Comparison of ENCODE assay signal across 23 cellular contexts in the genomic region with DNA sequence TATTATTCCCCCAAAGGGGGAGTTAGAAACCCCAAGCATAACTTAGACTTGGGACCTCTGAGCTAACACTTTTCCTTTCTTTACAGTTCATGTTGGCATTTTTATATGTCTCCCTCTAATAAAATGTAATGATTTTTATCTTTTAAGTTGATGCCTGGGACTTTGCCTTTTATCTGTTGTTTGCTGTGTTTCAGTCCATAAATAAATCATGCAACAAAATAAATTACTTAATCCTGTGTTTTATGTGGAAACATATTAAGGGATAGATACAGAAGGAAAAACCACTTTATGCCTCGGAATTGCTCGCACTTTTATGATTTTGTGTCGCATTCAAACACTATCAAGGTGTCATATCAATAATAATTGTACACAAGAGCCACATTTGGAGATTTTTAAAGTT.
DNase-seq lines count a peak whose midpoint lies in the region; ATAC-seq and TF ChIP-seq lines count a peak whose summit lies in the region.
"Had no signal": no experiment of that assay in that cellular context is flagged by ENCODE, and none has a peak within 500 bp of the region (broad histone marks: within the 10 kb centered on the region; RNA-seq: fewer than 3 reads in every experiment).

No MANE protein-coding gene starts in this region.

- DNase-seq in LNCaP clone FGC (ENCODE audit: low read depth), result peak; percentile 43
- DNase-seq in SJCRH30, result no peak
- DNase-seq in substantia nigra (lab: John Stamatoyannopoulos, UW), result no peak
- DNase-seq in CD4-positive, alpha-beta T cell, result no peak
- no peak for DNase-seq in sciatic nerve (ENCODE audit: low spot score)
- DNase-seq: 8988T; AML-193; CD4-positive, alpha-beta memory T cell; CD8-positive, alpha-beta memory T cell; COR-L47; DMS 273 treated with DMSO at 0.1 percent for 48 hours; DMS153; DMS53; DMS79; DND-41; EL; GDM1 had no signal

- TF ChIP-seq CTCF in HEK293 (tag by site-specific recombination; IDR thresholded peaks at IDR 0.05), result no peak
- TF ChIP-seq CTCF in LNCaP clone FGC (IDR thresholded peaks at IDR 0.05; ENCODE audit: control insufficient read depth, extremely low read depth, insufficient read depth), result no peak
- no peak for TF ChIP-seq CTCF in CD4-positive, alpha-beta T cell (IDR thresholded peaks at IDR 0.05)

- no peak overlapping the region for H3K4me3 Mint-ChIP-seq in CD4-positive, alpha-beta T cell
- H3K4me3 Mint-ChIP-seq: B cell; CD4-positive, alpha-beta memory T cell; CD8-positive, alpha-beta memory T cell had no signal

- H3K4me1 ChIP-seq in HEK293 (ENCODE audit: control insufficient read depth, insufficient read depth, low read length), result peaks cover 2% of the 10 kb centered on the region; the same call in 1 of the 2 replicates
- H3K4me1 ChIP-seq in SJCRH30, result peaks cover 12% of the 10 kb centered on the region

- POLR2A ChIA-PET in HEK293 (lab: Yijun Ruan, JAX), result no interaction called here
- POLR2A ChIA-PET in CD4-positive, alpha-beta T cell (lab: Charles Lee), result no interaction called here

- CTCF ChIA-PET in HEK293 (lab: Yijun Ruan, JAX), result no interaction called here
- CTCF ChIA-PET in CD4-positive, alpha-beta T cell (lab: Charles Lee), result interaction anchor here (1.1 kb wide), 1 partner anchor 191 kb away, joined by 3 read pairs; no protein-coding TSS in a partner anchor

- no peak overlapping the region for H3K27ac Mint-ChIP-seq in CD4-positive, alpha-beta T cell
- H3K27ac Mint-ChIP-seq: B cell; CD4-positive, alpha-beta memory T cell; CD8-positive, alpha-beta memory T cell had no signal

- peaks cover 6% of the 10 kb centered on the region for H3K27me3 Mint-ChIP-seq in CD4-positive, alpha-beta T cell

- intact Hi-C loops in CD4-positive, alpha-beta T cell (cut with DNase I, micrococcal nuclease), result no loop called here
- intact Hi-C loops in sciatic nerve (cut with DNase I), result no loop called here

- no peak for ATAC-seq in CD4-positive, alpha-beta T cell (ENCODE audit: poor library complexity)
- no peak for ATAC-seq in HG02571 (IDR thresholded peaks at IDR 0.05; ENCODE audit: unreplicated experiment)
- no peak for ATAC-seq in sciatic nerve
- ATAC-seq: GM12878 had no signal

- H3K36me3 ChIP-seq in HEK293 (ENCODE audit: control insufficient read depth in 2 of 2, insufficient read depth in 1 of 2, low read length in 2 of 2), result no peaks in the 10 kb centered on the region
- H3K36me3 ChIP-seq in SJCRH30, result no peaks in the 10 kb centered on the region
- H3K36me3 ChIP-seq: BLaER1 treated with 17β-estradiol and CSF1 and Interleukin-3, amounts not matched to agents 10 nM and 100 nM had no signal

- no peaks in the 10 kb centered on the region for H3K4me1 Mint-ChIP-seq in CD4-positive, alpha-beta T cell (ENCODE audit: low read depth)
- H3K4me1 Mint-ChIP-seq: B cell; CD4-positive, alpha-beta memory T cell; CD8-positive, alpha-beta memory T cell had no signal

- H3K9me3 Mint-ChIP-seq in CD4-positive, alpha-beta T cell, result no peaks in the 10 kb centered on the region
- H3K9me3 Mint-ChIP-seq: CD4-positive, alpha-beta memory T cell; CD8-positive, alpha-beta memory T cell had no signal

- H3K27me3 ChIP-seq in SJCRH30, result no peaks in the 10 kb centered on the region
- H3K27me3 ChIP-seq in CD4-positive, alpha-beta T cell (ENCODE audit: control insufficient read depth, insufficient read depth, low read length), result no peaks in the 10 kb centered on the region
- H3K27me3 ChIP-seq: BLaER1 treated with 17β-estradiol and CSF1 and Interleukin-3, amounts not matched to agents 10 nM and 100 nM had no signal

- H3K4me3 ChIP-seq in HEK293 (ENCODE audit: low read depth, low read length) (no peak overlapping the region), LNCaP clone FGC (ENCODE audit: low read depth, low read length) (no peak overlapping the region), SJCRH30 (peak overlapping the region; percentile 31; the same call in 1 of the 2 replicates)
- H3K4me3 ChIP-seq: BLaER1 treated with 17β-estradiol and CSF1 and Interleukin-3, amounts not matched to agents 10 nM and 100 nM; GM12878 had no signal

- H3K27ac ChIP-seq in HEK293 (ENCODE audit: extremely low read depth, low read depth, low read length) (no peak overlapping the region), SJCRH30 (no peak overlapping the region; the same call in 1 of the 2 replicates), substantia nigra (ENCODE audit: low read depth, low read length, poor library complexity, severe bottlenecking) (no peak overlapping the region)
- no peak overlapping the region for H3K27ac ChIP-seq in CD4-positive, alpha-beta T cell (ENCODE audit: low read depth, low read length)
- H3K27ac ChIP-seq: BLaER1 treated with 17β-estradiol and CSF1 and Interleukin-3, amounts not matched to agents 10 nM and 100 nM; C4-2B had no signal

- H3K9me3 ChIP-seq in HEK293 (ENCODE audit: control insufficient read depth, insufficient read depth, low read depth, low read length), result no peaks in the 10 kb centered on the region
- no peaks in the 10 kb centered on the region for H3K9me3 ChIP-seq in SJCRH30 (replicated peaks)
- H3K9me3 ChIP-seq in CD4-positive, alpha-beta T cell (ENCODE audit: control insufficient read depth, low read length), result no peaks in the 10 kb centered on the region
- H3K9me3 ChIP-seq: BLaER1 treated with 17β-estradiol and CSF1 and Interleukin-3, amounts not matched to agents 10 nM and 100 nM had no signal

- no peaks in the 10 kb centered on the region for H3K36me3 Mint-ChIP-seq in CD4-positive, alpha-beta T cell (ENCODE audit: low read depth)
- H3K36me3 Mint-ChIP-seq: CD4-positive, alpha-beta memory T cell; CD8-positive, alpha-beta memory T cell had no signal

TF ChIP-seq in HEK293, 187 proteins besides CTCF, POLR2A, EP300 and RAD21:
- TF ChIP-seq ZNF549 (tag by site-specific recombination; IDR thresholded peaks at IDR 0.05) (no peak), MZF1 (tag by site-specific recombination; IDR thresholded peaks at IDR 0.05; ENCODE audit: borderline replicate concordance) (no peak), IKZF3 (tag by site-specific recombination; IDR thresholded peaks at IDR 0.05) (peak; percentile 60; the same call in 1 of the 2 replicates), ZNF776 (tag by site-specific recombination; IDR thresholded peaks at IDR 0.05; ENCODE audit: borderline replicate concordance) (no peak), TCF7L2 (IDR thresholded peaks at IDR 0.05; ENCODE audit: borderline replicate concordance, low read depth, low read length) (0 out of 2 replicates have a peak, but pooled peaks have one; percentile 41), KLF16 (tag by site-specific recombination; IDR thresholded peaks at IDR 0.05) (no peak), ZNF843 (tag by site-specific recombination; IDR thresholded peaks at IDR 0.05) (peak; percentile 66), FEZF1 (tag by site-specific recombination; IDR thresholded peaks at IDR 0.05) (peak; percentile 60; the same call in 1 of the 2 replicates), GLI2 (tag by site-specific recombination; IDR thresholded peaks at IDR 0.05; ENCODE audit: borderline replicate concordance, low read depth) (no peak)
- TF ChIP-seq, protein P1, sequence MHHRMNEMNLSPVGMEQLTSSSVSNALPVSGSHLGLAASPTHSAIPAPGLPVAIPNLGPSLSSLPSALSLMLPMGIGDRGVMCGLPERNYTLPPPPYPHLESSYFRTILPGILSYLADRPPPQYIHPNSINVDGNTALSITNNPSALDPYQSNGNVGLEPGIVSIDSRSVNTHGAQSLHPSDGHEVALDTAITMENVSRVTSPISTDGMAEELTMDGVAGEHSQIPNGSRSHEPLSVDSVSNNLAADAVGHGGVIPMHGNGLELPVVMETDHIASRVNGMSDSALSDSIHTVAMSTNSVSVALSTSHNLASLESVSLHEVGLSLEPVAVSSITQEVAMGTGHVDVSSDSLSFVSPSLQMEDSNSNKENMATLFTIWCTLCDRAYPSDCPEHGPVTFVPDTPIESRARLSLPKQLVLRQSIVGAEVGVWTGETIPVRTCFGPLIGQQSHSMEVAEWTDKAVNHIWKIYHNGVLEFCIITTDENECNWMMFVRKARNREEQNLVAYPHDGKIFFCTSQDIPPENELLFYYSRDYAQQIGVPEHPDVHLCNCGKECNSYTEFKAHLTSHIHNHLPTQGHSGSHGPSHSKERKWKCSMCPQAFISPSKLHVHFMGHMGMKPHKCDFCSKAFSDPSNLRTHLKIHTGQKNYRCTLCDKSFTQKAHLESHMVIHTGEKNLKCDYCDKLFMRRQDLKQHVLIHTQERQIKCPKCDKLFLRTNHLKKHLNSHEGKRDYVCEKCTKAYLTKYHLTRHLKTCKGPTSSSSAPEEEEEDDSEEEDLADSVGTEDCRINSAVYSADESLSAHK (tag by site-specific recombination; IDR thresholded peaks at IDR 0.05), result peak; percentile 86
- TF ChIP-seq, protein P2, sequence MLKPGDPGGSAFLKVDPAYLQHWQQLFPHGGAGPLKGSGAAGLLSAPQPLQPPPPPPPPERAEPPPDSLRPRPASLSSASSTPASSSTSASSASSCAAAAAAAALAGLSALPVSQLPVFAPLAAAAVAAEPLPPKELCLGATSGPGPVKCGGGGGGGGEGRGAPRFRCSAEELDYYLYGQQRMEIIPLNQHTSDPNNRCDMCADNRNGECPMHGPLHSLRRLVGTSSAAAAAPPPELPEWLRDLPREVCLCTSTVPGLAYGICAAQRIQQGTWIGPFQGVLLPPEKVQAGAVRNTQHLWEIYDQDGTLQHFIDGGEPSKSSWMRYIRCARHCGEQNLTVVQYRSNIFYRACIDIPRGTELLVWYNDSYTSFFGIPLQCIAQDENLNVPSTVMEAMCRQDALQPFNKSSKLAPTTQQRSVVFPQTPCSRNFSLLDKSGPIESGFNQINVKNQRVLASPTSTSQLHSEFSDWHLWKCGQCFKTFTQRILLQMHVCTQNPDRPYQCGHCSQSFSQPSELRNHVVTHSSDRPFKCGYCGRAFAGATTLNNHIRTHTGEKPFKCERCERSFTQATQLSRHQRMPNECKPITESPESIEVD (tag by site-specific recombination; IDR thresholded peaks at IDR 0.05), result peak; percentile 81
